Comparison of ENCODE assay signal across 11 cellular contexts in genomic region chr18:67425724-67426123, GRCh38.
DNase-seq lines count a peak whose midpoint lies in the region; ATAC-seq and TF ChIP-seq lines count a peak whose summit lies in the region.
"Had no signal": no experiment of that assay in that cellular context is flagged by ENCODE, and none has a peak within 500 bp of the region (broad histone marks: within the 10 kb centered on the region; RNA-seq: fewer than 3 reads in every experiment).

No MANE protein-coding gene starts in this region.

- no peak overlapping the region for H3K4ac ChIP-seq in trophoblast cell (ENCODE audit: low read depth, low read length)

- H3K9me3 Mint-ChIP-seq in activated T-helper 1 cell treated with anti-CD3 and anti-CD28 coated beads, Interleukin-12 subunit alpha, Interleukin-12 subunit beta, Interleukin-2, Interleukin-4 antibody, amounts not matched to agents 30 ng/mL and 10 ng/mL and 1 ng/mL, durations not matched to agents 14 hours and 24 hours and 36 hours = no peaks in the 10 kb centered on the region
- peaks cover 0 to 3% (median 0%) of the 10 kb centered on the region in 9 donors for H3K9me3 Mint-ChIP-seq in naive thymus-derived CD8-positive, alpha-beta T cell
- H3K9me3 Mint-ChIP-seq in CD4-positive, alpha-beta memory T cell = no peaks in the 10 kb centered on the region
- H3K9me3 Mint-ChIP-seq: GM23338 had no signal

- H4K91ac ChIP-seq in trophoblast cell (ENCODE audit: low read depth, low read length) = no peak overlapping the region

- no peaks in the 10 kb centered on the region for H3K36me3 Mint-ChIP-seq in activated T-helper 1 cell treated with anti-CD3 and anti-CD28 coated beads, Interleukin-12 subunit alpha, Interleukin-12 subunit beta, Interleukin-2, Interleukin-4 antibody, amounts not matched to agents 30 ng/mL and 10 ng/mL and 1 ng/mL, durations not matched to agents 14 hours and 24 hours and 36 hours (ENCODE audit: low read depth)
- no peaks in the 10 kb centered on the region for H3K36me3 Mint-ChIP-seq in naive thymus-derived CD8-positive, alpha-beta T cell
- H3K36me3 Mint-ChIP-seq in CD4-positive, alpha-beta memory T cell = no peaks in the 10 kb centered on the region

- no peak overlapping the region for H2AK5ac ChIP-seq in trophoblast cell (ENCODE audit: low read length)

- H3K18ac ChIP-seq in trophoblast cell (ENCODE audit: low read length) = no peak overlapping the region

- H3K23ac ChIP-seq in trophoblast cell (ENCODE audit: low read length) = no peak overlapping the region

- ATAC-seq in naive thymus-derived CD8-positive, alpha-beta T cell = no peak
- ATAC-seq: GM23338 had no signal

- intact Hi-C loops in activated T-helper 1 cell treated with anti-CD3 and anti-CD28 coated beads, Interleukin-12 subunit alpha, Interleukin-12 subunit beta, Interleukin-2, Interleukin-4 antibody, amounts not matched to agents 30 ng/mL and 10 ng/mL and 1 ng/mL, durations not matched to agents 14 hours and 24 hours and 36 hours (cut with micrococcal nuclease) = no loop called here
- intact Hi-C loops in CD4-positive, alpha-beta memory T cell (cut with micrococcal nuclease) = no loop called here

- peaks cover 2% of the 10 kb centered on the region for H3K27me3 Mint-ChIP-seq in activated T-helper 1 cell treated with anti-CD3 and anti-CD28 coated beads, Interleukin-12 subunit alpha, Interleukin-12 subunit beta, Interleukin-2, Interleukin-4 antibody, amounts not matched to agents 30 ng/mL and 10 ng/mL and 1 ng/mL, durations not matched to agents 14 hours and 24 hours and 36 hours (ENCODE audit: insufficient read depth)
- H3K27me3 Mint-ChIP-seq in naive thymus-derived CD8-positive, alpha-beta T cell = no peaks in the 10 kb centered on the region
- no peaks in the 10 kb centered on the region for H3K27me3 Mint-ChIP-seq in CD4-positive, alpha-beta memory T cell

- H3K4me3 Mint-ChIP-seq in activated T-helper 1 cell treated with anti-CD3 and anti-CD28 coated beads, Interleukin-12 subunit alpha, Interleukin-12 subunit beta, Interleukin-2, Interleukin-4 antibody, amounts not matched to agents 30 ng/mL and 10 ng/mL and 1 ng/mL, durations not matched to agents 14 hours and 24 hours and 36 hours = no peak overlapping the region
- no peak overlapping the region for H3K4me3 Mint-ChIP-seq in naive thymus-derived CD8-positive, alpha-beta T cell
- H3K4me3 Mint-ChIP-seq in CD4-positive, alpha-beta memory T cell = no peak overlapping the region
- H3K4me3 Mint-ChIP-seq: GM23338 had no signal

- no peaks in the 10 kb centered on the region for H3K79me2 ChIP-seq in trophoblast cell (ENCODE audit: control insufficient read depth, insufficient read depth, low read length, poor library complexity)

- H3K79me1 ChIP-seq in trophoblast cell (ENCODE audit: low read length) = no peaks in the 10 kb centered on the region

- no peak overlapping the region for H3K9ac ChIP-seq in trophoblast cell (ENCODE audit: low read length)

- CTCF ChIA-PET in CD4-positive, alpha-beta memory T cell (lab: Charles Lee; ENCODE audit: partially characterized antibody) = no interaction called here

- no peaks in the 10 kb centered on the region for H3K4me1 ChIP-seq in trophoblast cell (ENCODE audit: control insufficient read depth in 1 of 2, insufficient read depth in 2 of 2, low read length in 2 of 2)
- H3K4me1 ChIP-seq in CD4-positive, alpha-beta memory T cell (ENCODE audit: insufficient read depth, low read length) = no peaks in the 10 kb centered on the region

- no peak overlapping the region for H3K27ac Mint-ChIP-seq in activated T-helper 1 cell treated with anti-CD3 and anti-CD28 coated beads, Interleukin-12 subunit alpha, Interleukin-12 subunit beta, Interleukin-2, Interleukin-4 antibody, amounts not matched to agents 30 ng/mL and 10 ng/mL and 1 ng/mL, durations not matched to agents 14 hours and 24 hours and 36 hours
- peak overlapping the region in 1 of 10 donors; percentile 13 for H3K27ac Mint-ChIP-seq in naive thymus-derived CD8-positive, alpha-beta T cell
- H3K27ac Mint-ChIP-seq in CD4-positive, alpha-beta memory T cell = no peak overlapping the region
- H3K27ac Mint-ChIP-seq: GM23338 had no signal

- no peaks in the 10 kb centered on the region for H3K4me1 Mint-ChIP-seq in activated T-helper 1 cell treated with anti-CD3 and anti-CD28 coated beads, Interleukin-12 subunit alpha, Interleukin-12 subunit beta, Interleukin-2, Interleukin-4 antibody, amounts not matched to agents 30 ng/mL and 10 ng/mL and 1 ng/mL, durations not matched to agents 14 hours and 24 hours and 36 hours (ENCODE audit: low read depth)
- H3K4me1 Mint-ChIP-seq in naive thymus-derived CD8-positive, alpha-beta T cell = no peaks in the 10 kb centered on the region
- no peaks in the 10 kb centered on the region for H3K4me1 Mint-ChIP-seq in CD4-positive, alpha-beta memory T cell
- H3K4me1 Mint-ChIP-seq: GM23338 had no signal

- no peaks in the 10 kb centered on the region for H3K36me3 ChIP-seq in trophoblast cell (ENCODE audit: control insufficient read depth in 1 of 2, insufficient read depth in 2 of 2, low read length in 2 of 2)
- H3K36me3 ChIP-seq in CD4-positive, alpha-beta memory T cell (ENCODE audit: insufficient read depth, low read length) = no peaks in the 10 kb centered on the region

- H2AFZ ChIP-seq in trophoblast cell (ENCODE audit: insufficient read depth, low read length, poor library complexity) = no peak overlapping the region
- H2AFZ ChIP-seq: GM23338 had no signal

- POLR2A ChIA-PET in naive thymus-derived CD8-positive, alpha-beta T cell (lab: Charles Lee) = no interaction called here
- POLR2A ChIA-PET in CD4-positive, alpha-beta memory T cell (lab: Charles Lee; ENCODE audit: partially characterized antibody) = no interaction called here

- no peak overlapping the region for H4K8ac ChIP-seq in trophoblast cell (ENCODE audit: low read depth, low read length)

- peak; percentile 21 for DNase-seq in Daoy (ENCODE audit: low read depth)
- DNase-seq in LHCN-M2 (ENCODE audit: low read depth) = peak; percentile 100
- peak; percentile 85 to 97 for DNase-seq in cardiac fibroblast (ENCODE audit: low read depth in 2 of 2)
- DNase-seq in trophoblast cell = peak; percentile 23 to 70
- DNase-seq in activated T-helper 1 cell treated with anti-CD3 and anti-CD28 coated beads, Interleukin-12 subunit alpha, Interleukin-12 subunit beta, Interleukin-2, Interleukin-4 antibody, amounts not matched to agents 30 ng/mL and 10 ng/mL and 1 ng/mL, durations not matched to agents 14 hours and 24 hours and 36 hours (ENCODE audit: low spot score) = no peak
- no peak for DNase-seq in stimulated activated CD4-positive, alpha-beta T cell treated with anti-CD3 and anti-CD28 coated beads, Interleukin-1b, Interleukin-23, amount 100 ng/mL, for 48 hours
- no peak for DNase-seq in naive thymus-derived CD8-positive, alpha-beta T cell
- DNase-seq in CD4-positive, alpha-beta memory T cell = no peak
- DNase-seq: NCI-H524, occipital lobe had no signal

- no peaks in the 10 kb centered on the region for H3K27me3 ChIP-seq in trophoblast cell (ENCODE audit: insufficient read depth, low read length)
- H3K27me3 ChIP-seq in CD4-positive, alpha-beta memory T cell (ENCODE audit: insufficient read depth, low read length) = no peaks in the 10 kb centered on the region

- TF ChIP-seq CTCF in cardiac fibroblast (IDR thresholded peaks at IDR 0.05; ENCODE audit: low read depth, low read length) = no peak

- H2BK120ac ChIP-seq in trophoblast cell (ENCODE audit: insufficient read depth, low read length, poor library complexity) = no peak overlapping the region

- no peaks in the 10 kb centered on the region for H3K9me3 ChIP-seq in trophoblast cell (ENCODE audit: insufficient read depth, low read depth, low read length)
- H3K9me3 ChIP-seq in CD4-positive, alpha-beta memory T cell (ENCODE audit: control insufficient read depth in 1 of 2, low read length in 2 of 2) = no peaks in the 10 kb centered on the region

- no peak overlapping the region for H3K27ac ChIP-seq in trophoblast cell (ENCODE audit: low read depth, low read length)
- no peak overlapping the region for H3K27ac ChIP-seq in CD4-positive, alpha-beta memory T cell (ENCODE audit: low read depth, low read length)

- no peak overlapping the region for H3K4me2 ChIP-seq in trophoblast cell (ENCODE audit: low read length)
- H3K4me2 ChIP-seq: GM23338 had no signal

- H2BK12ac ChIP-seq in trophoblast cell (ENCODE audit: low read length) = no peak overlapping the region

- H2BK5ac ChIP-seq in trophoblast cell (ENCODE audit: low read depth, low read length, poor library complexity) = no peak overlapping the region

- H3K4me3 ChIP-seq in cardiac fibroblast (replicated peaks in 1 of 2; ENCODE audit: low read depth in 2 of 2, low read length in 2 of 2) (no peak overlapping the region), trophoblast cell (ENCODE audit: low read depth, low read length) (no peak overlapping the region)
- H3K4me3 ChIP-seq in CD4-positive, alpha-beta memory T cell (ENCODE audit: low read length in 2 of 2) = no peak overlapping the region
- H3K4me3 ChIP-seq: GM23338 had no signal

- H4K12ac ChIP-seq in trophoblast cell (ENCODE audit: low read depth, low read length) = no peak overlapping the region

- no peak overlapping the region for H3K14ac ChIP-seq in trophoblast cell (ENCODE audit: low read length)

Comparison
In these comparisons a context has a peak if more than half of its experiments do, and no peak if none do; other contexts are left out.
1. DNase-seq: peak in Daoy (single experiment), LHCN-M2 (single experiment), cardiac fibroblast (2 of 2) and trophoblast cell (2 of 2); none in activated T-helper 1 cell treated with anti-CD3 and anti-CD28 coated beads, Interleukin-12 subunit alpha, Interleukin-12 subunit beta, Interleukin-2, Interleukin-4 antibody, amounts not matched to agents 30 ng/mL and 10 ng/mL and 1 ng/mL, durations not matched to agents 14 hours and 24 hours and 36 hours (single experiment), stimulated activated CD4-positive, alpha-beta T cell treated with anti-CD3 and anti-CD28 coated beads, Interleukin-1b, Interleukin-23, amount 100 ng/mL, for 48 hours (single experiment), naive thymus-derived CD8-positive, alpha-beta T cell (0 of 10) and CD4-positive, alpha-beta memory T cell (0 of 5).